ENCODE assay signal across 8 cellular contexts in the genomic region with DNA sequence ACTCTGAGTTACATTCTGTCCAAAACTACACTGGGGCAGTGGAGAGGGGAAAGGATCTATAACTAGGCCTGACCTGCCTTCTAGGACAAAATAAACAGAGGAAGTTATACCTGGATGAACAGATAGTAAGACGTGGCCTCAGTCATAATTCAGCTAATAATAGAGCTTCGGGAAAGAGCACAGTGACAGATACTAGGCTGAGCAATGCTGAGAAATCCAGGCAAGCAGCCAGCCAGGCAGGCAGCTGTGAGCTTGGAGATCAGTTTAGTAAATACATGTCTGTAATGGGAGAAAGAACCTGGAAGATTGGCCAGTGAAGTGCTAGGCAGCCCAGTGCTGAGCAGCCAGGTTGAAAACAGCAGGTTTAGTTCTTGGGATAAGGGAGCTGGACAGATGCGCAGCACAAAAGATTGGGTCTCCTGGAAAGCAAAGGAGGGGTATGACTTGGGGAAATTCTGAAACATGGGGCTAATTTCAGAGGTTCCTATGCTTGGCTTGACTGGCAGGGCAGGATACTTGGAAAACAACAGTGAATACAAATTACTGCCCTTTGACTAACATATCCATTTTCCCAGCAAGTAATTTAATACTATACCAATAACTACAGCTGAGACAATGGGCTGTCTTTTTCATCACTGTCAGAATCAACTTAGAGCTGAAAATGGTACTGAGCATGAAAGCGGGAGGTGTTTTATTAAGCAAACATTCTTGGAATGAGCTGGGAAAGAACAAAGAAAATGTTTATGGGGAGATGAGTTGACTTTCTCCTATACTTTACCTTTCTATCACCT.
DNase-seq lines count a peak whose midpoint lies in the region; ATAC-seq and TF ChIP-seq lines count a peak whose summit lies in the region.

No MANE protein-coding gene starts in this region.

- no peaks in the 10 kb centered on the region for H3K23me2 ChIP-seq in H9 (ENCODE audit: insufficient read length, low read depth, low read length, poor library complexity, severe bottlenecking)

- intact Hi-C loops in Calu3 (cut with micrococcal nuclease; ENCODE audit: unreplicated experiment): no loop called here

- H4K5ac ChIP-seq in H9 (ENCODE audit: insufficient read length, low read depth, low read length): no peak overlapping the region

- H3K9me3 ChIP-seq in H9 (ENCODE audit: control insufficient read depth, low read depth, low read length): no peaks in the 10 kb centered on the region

- no peak overlapping the region for H3K23ac ChIP-seq in H9 (ENCODE audit: insufficient read length, low read depth, low read length)

- no peak overlapping the region for H3K27ac ChIP-seq in H9 (ENCODE audit: insufficient read length, low read depth, low read length)

- no peaks in the 10 kb centered on the region; the same call in 1 of the 2 replicates for H3K4me1 ChIP-seq in H9 (ENCODE audit: insufficient read depth, low read length)

- H3K4me3 Mint-ChIP-seq in H9 (no peak overlapping the region), glutamatergic neuron (ENCODE audit: unreplicated experiment) (no peak overlapping the region), Calu3 (ENCODE audit: low read depth, unreplicated experiment) (no peak overlapping the region)

- TF ChIP-seq CTCF in H9 (conservative IDR thresholded peaks at IDR 0.05) (no peak), glutamatergic neuron (IDR thresholded peaks at IDR 0.05; ENCODE audit: partially characterized antibody, unreplicated experiment) (no peak), retinal pigment epithelial cell (conservative IDR thresholded peaks at IDR 0.05; ENCODE audit: low read depth, low read length) (no peak), Calu3 (IDR thresholded peaks at IDR 0.05; ENCODE audit: unreplicated experiment) (no peak)

- no peaks in the 10 kb centered on the region for H4K20me1 ChIP-seq in H9 (ENCODE audit: control insufficient read depth, insufficient read depth, insufficient read length)

- no peak overlapping the region for H2BK15ac ChIP-seq in H9 (ENCODE audit: low read depth, low read length)

- H3K14ac ChIP-seq in H9 (ENCODE audit: insufficient read depth, low read length): no peak overlapping the region

- H3K9me3 Mint-ChIP-seq in H9 (no peaks in the 10 kb centered on the region), glutamatergic neuron (ENCODE audit: unreplicated experiment) (no peaks in the 10 kb centered on the region), Calu3 (ENCODE audit: low read depth, unreplicated experiment) (peaks cover 3% of the 10 kb centered on the region)

- no peak overlapping the region for H3K4ac ChIP-seq in H9 (ENCODE audit: low read depth, low read length)

- no peak overlapping the region for H3K4me2 ChIP-seq in H9 (ENCODE audit: insufficient read depth, insufficient read length, low read length)

- H3K79me2 ChIP-seq in H9 (ENCODE audit: insufficient read depth, low read length): no peaks in the 10 kb centered on the region

- no TSS peak for BruUV-seq in Calu3 (replicated peaks; lab: Mats Ljungman, UMichigan)

- H2AK5ac ChIP-seq in H9 (ENCODE audit: insufficient read length, low read length): no peak overlapping the region

- in situ Hi-C loops in ACHN (cut with HindIII; ENCODE audit: low pct_ligation_motif_present, low pct_unique_long_range_greater_than_20kb, low sequenced_read_pairs): no loop called here

- CTCF ChIA-PET in Calu3 (lab: Charles Lee): no interaction called here

- no peak overlapping the region for H3K4me3 ChIP-seq in retinal pigment epithelial cell (ENCODE audit: low read length)

- no peak overlapping the region for H2BK120ac ChIP-seq in H9 (ENCODE audit: low read depth, low read length, poor library complexity, severe bottlenecking)

- H3K18ac ChIP-seq in H9 (ENCODE audit: insufficient read length, low read depth, low read length): no peak overlapping the region

- no peak overlapping the region for H3T11ph ChIP-seq in H9 (ENCODE audit: low read length)

- H3K27me3 Mint-ChIP-seq in H9 (ENCODE audit: low read depth) (no peaks in the 10 kb centered on the region), glutamatergic neuron (ENCODE audit: unreplicated experiment) (no peaks in the 10 kb centered on the region), Calu3 (ENCODE audit: unreplicated experiment) (no peaks in the 10 kb centered on the region)

- no peak for DNase-seq in H9
- DNase-seq in RPMI8226: peak; percentile 27
- no peak for DNase-seq in glutamatergic neuron
- peak; percentile 49 for DNase-seq in retinal pigment epithelial cell (ENCODE audit: low read depth)
- no peak for DNase-seq in ACHN
- DNase-seq in Calu3: no peak

- H3K36me3 Mint-ChIP-seq in H9 (ENCODE audit: insufficient read depth in 1 of 3, low read depth in 3 of 3): no peaks in the 10 kb centered on the region
- H3K36me3 Mint-ChIP-seq in glutamatergic neuron (ENCODE audit: unreplicated experiment): no peaks in the 10 kb centered on the region
- H3K36me3 Mint-ChIP-seq in Calu3 (ENCODE audit: insufficient read depth, unreplicated experiment): no peaks in the 10 kb centered on the region

- no CpG with 5 or more reads among the region's 4 CpGs for WGBS in H9 (ENCODE audit: extremely low coverage, insufficient read length, low lambda C conversion rate)

- H2BK20ac ChIP-seq in H9 (ENCODE audit: low read depth, low read length, poor library complexity, severe bottlenecking): no peak overlapping the region

- no peaks in the 10 kb centered on the region for H3K79me1 ChIP-seq in H9 (ENCODE audit: insufficient read depth, low read depth, low read length, poor library complexity, severe bottlenecking)

- H3K9ac ChIP-seq in H9 (ENCODE audit: extremely low read depth, insufficient read length, low read length): no peak overlapping the region

- no peak overlapping the region for H3K56ac ChIP-seq in H9 (ENCODE audit: insufficient read length, low read depth, low read length)

- no peak overlapping the region for H2BK5ac ChIP-seq in H9 (ENCODE audit: insufficient read length, low read length)

- H3K4me1 Mint-ChIP-seq in H9 (peaks cover 5 to 6% of the 10 kb centered on the region in 2 experiments; a peak in 3 of 4 replicates), glutamatergic neuron (ENCODE audit: low read depth, unreplicated experiment) (peaks cover 6% of the 10 kb centered on the region), Calu3 (ENCODE audit: low read depth, unreplicated experiment) (peaks cover 9% of the 10 kb centered on the region)

- no peak overlapping the region for H4K8ac ChIP-seq in H9 (replicated peaks; ENCODE audit: insufficient read length, low read depth, low read length)

- no peak overlapping the region for H2AFZ ChIP-seq in H9 (ENCODE audit: low read length)

- H3K27ac Mint-ChIP-seq in H9 (peak overlapping the region in 2 of 3 experiments; percentile 56 to 60; a peak in 5 of 7 replicates), glutamatergic neuron (ENCODE audit: unreplicated experiment) (peak overlapping the region; percentile 40), Calu3 (ENCODE audit: unreplicated experiment) (no peak overlapping the region)

- no peak for ATAC-seq in HG03342 (IDR thresholded peaks at IDR 0.05; ENCODE audit: unreplicated experiment)
- ATAC-seq in HG02571 (IDR thresholded peaks at IDR 0.05; ENCODE audit: unreplicated experiment): no peak

- H3K27me3 ChIP-seq in H9 (ENCODE audit: insufficient read depth, low read length): no peaks in the 10 kb centered on the region

- H2BK12ac ChIP-seq in H9 (ENCODE audit: insufficient read length, low read depth, low read length): no peak overlapping the region

- no peak overlapping the region for H4K91ac ChIP-seq in H9 (ENCODE audit: insufficient read length, low read depth, low read length)

Comparison
In these comparisons a context has a peak if more than half of its experiments do, and no peak if none do; other contexts are left out.
1. DNase-seq: peak in RPMI8226 (single experiment) and retinal pigment epithelial cell (single experiment); none in H9 (single experiment), glutamatergic neuron (single experiment), ACHN (single experiment) and Calu3 (single experiment).